Comparison of ENCODE assay signal across 8 cellular contexts in genomic region chr17:80361495-80362220, GRCh38. TPM values are rescaled to one million over a fixed set of nuclear protein-coding genes. Genes with fewer than 3 reads are reported as not detected.
DNase-seq lines count a peak whose midpoint lies in the region; ATAC-seq, FAIRE-seq and TF ChIP-seq lines count a peak whose summit lies in the region.

No MANE protein-coding gene starts in this region.

- peaks cover 17% of the 10 kb centered on the region for H3K36me3 Mint-ChIP-seq in IgD-negative memory B cell
- H3K36me3 Mint-ChIP-seq in astrocyte (ENCODE audit: low read depth, unreplicated experiment), result peaks cover 48% of the 10 kb centered on the region
- peaks cover 43% of the 10 kb centered on the region for H3K36me3 Mint-ChIP-seq in natural killer cell treated with Interleukin-12 subunit alpha and Interleukin-12 subunit beta and Interleukin-15 and Interleukin-18, amount 100 ng/mL, for 72 hours

- H3K9me3 Mint-ChIP-seq in IgD-negative memory B cell, result no peaks in the 10 kb centered on the region
- no peaks in the 10 kb centered on the region for H3K9me3 Mint-ChIP-seq in astrocyte (ENCODE audit: unreplicated experiment)
- no peaks in the 10 kb centered on the region for H3K9me3 Mint-ChIP-seq in natural killer cell treated with Interleukin-12 subunit alpha and Interleukin-12 subunit beta and Interleukin-15 and Interleukin-18, amount 100 ng/mL, for 72 hours

- H3K27me3 Mint-ChIP-seq in IgD-negative memory B cell (no peaks in the 10 kb centered on the region), astrocyte (ENCODE audit: low read depth, unreplicated experiment) (no peaks in the 10 kb centered on the region)
- no peaks in the 10 kb centered on the region for H3K27me3 Mint-ChIP-seq in natural killer cell treated with Interleukin-12 subunit alpha and Interleukin-12 subunit beta and Interleukin-15 and Interleukin-18, amount 100 ng/mL, for 72 hours

- H4K20me1 ChIP-seq in DND-41 (ENCODE audit: insufficient read depth, low read length) (no peaks in the 10 kb centered on the region; the same call in 1 of the 2 replicates), astrocyte (ENCODE audit: insufficient read depth, low read length) (no peaks in the 10 kb centered on the region)

- H3K4me1 Mint-ChIP-seq in IgD-negative memory B cell (no peaks in the 10 kb centered on the region), astrocyte (ENCODE audit: low read depth, unreplicated experiment) (no peaks in the 10 kb centered on the region)
- H3K4me1 Mint-ChIP-seq in natural killer cell treated with Interleukin-12 subunit alpha and Interleukin-12 subunit beta and Interleukin-15 and Interleukin-18, amount 100 ng/mL, for 72 hours (ENCODE audit: low read depth in 2 of 2), result peaks cover 4 to 10% of the 10 kb centered on the region in 2 donors

- FAIRE-seq in astrocyte (lab: Jason Lieb, UNC), result no peak

- TF ChIP-seq CTCF in DND-41 (IDR thresholded peaks at IDR 0.05; ENCODE audit: borderline replicate concordance, extremely low read depth, low read length, poor library complexity, severe bottlenecking), result peak; percentile 68
- TF ChIP-seq CTCF in astrocyte (IDR thresholded peaks at IDR 0.05; ENCODE audit: insufficient read depth, low read depth, low read length), result peak; percentile 16

- 0 out of 3 replicates have a peak, but pooled peaks have one; percentile 47 for ATAC-seq in DND-41 (ENCODE audit: insufficient read depth, low read depth)
- no peak for ATAC-seq in natural killer cell treated with Interleukin-12 subunit alpha and Interleukin-12 subunit beta and Interleukin-15 and Interleukin-18, amount 100 ng/mL, for 72 hours
- ATAC-seq in HG02678 (IDR thresholded peaks at IDR 0.05; ENCODE audit: unreplicated experiment), result no peak
- ATAC-seq in GM18873 (IDR thresholded peaks at IDR 0.05; ENCODE audit: low FRiP score, unreplicated experiment), result no peak
- ATAC-seq in HG02973 (IDR thresholded peaks at IDR 0.05; ENCODE audit: unreplicated experiment), result no peak

- H3K27ac Mint-ChIP-seq in IgD-negative memory B cell (peak overlapping the region in 2 of 3 donors; percentile 28 to 59), astrocyte (ENCODE audit: unreplicated experiment) (no peak overlapping the region)
- peak overlapping the region; percentile 25 to 48 for H3K27ac Mint-ChIP-seq in natural killer cell treated with Interleukin-12 subunit alpha and Interleukin-12 subunit beta and Interleukin-15 and Interleukin-18, amount 100 ng/mL, for 72 hours

- H3K36me3 ChIP-seq in DND-41 (ENCODE audit: insufficient read depth, low read length) (peaks cover 92% of the 10 kb centered on the region), astrocyte (ENCODE audit: insufficient read depth, low read length) (peaks cover 29% of the 10 kb centered on the region)

- H3K4me1 ChIP-seq in DND-41 (ENCODE audit: insufficient read depth, low read length), result no peaks in the 10 kb centered on the region
- no peaks in the 10 kb centered on the region for H3K4me1 ChIP-seq in astrocyte (ENCODE audit: insufficient read depth, low read length)

- H3K9me3 ChIP-seq in DND-41 (ENCODE audit: insufficient read depth, low read length, severe bottlenecking) (no peaks in the 10 kb centered on the region), astrocyte (ENCODE audit: insufficient read depth, low read depth, low read length) (no peaks in the 10 kb centered on the region)

- H2AFZ ChIP-seq in DND-41 (ENCODE audit: low read depth, low read length) (no peak overlapping the region), astrocyte (ENCODE audit: low read depth, low read length) (no peak overlapping the region)

- no peak overlapping the region for H3K9ac ChIP-seq in DND-41 (ENCODE audit: low read depth, low read length)
- no peak overlapping the region for H3K9ac ChIP-seq in astrocyte (ENCODE audit: low read length)

- H3K27me3 ChIP-seq in DND-41 (ENCODE audit: insufficient read depth, low read length, poor library complexity) (no peaks in the 10 kb centered on the region), astrocyte (ENCODE audit: insufficient read depth, low read length) (no peaks in the 10 kb centered on the region)

- no peak overlapping the region for H3K4me2 ChIP-seq in DND-41 (ENCODE audit: insufficient read depth, low read length)
- H3K4me2 ChIP-seq in astrocyte (ENCODE audit: low read length), result no peak overlapping the region

- DNase-seq in DND-41 (peak; percentile 38), astrocyte (ENCODE audit: low read depth) (no peak), NCI-H510A (lab: John Stamatoyannopoulos, UW) (no peak)
- peak; percentile 44 for DNase-seq in natural killer cell treated with Interleukin-12 subunit alpha and Interleukin-12 subunit beta and Interleukin-15 and Interleukin-18, amount 100 ng/mL, for 72 hours (ENCODE audit: low spot score)

- H3K4me3 ChIP-seq in DND-41 (ENCODE audit: low read depth in 1 of 2, low read length in 2 of 2) (no peak overlapping the region), astrocyte (ENCODE audit: insufficient read depth, low read depth, low read length) (no peak overlapping the region)

- H3K27ac ChIP-seq in DND-41 (ENCODE audit: low read length) (no peak overlapping the region), astrocyte (ENCODE audit: low read depth, low read length) (no peak overlapping the region)

- H3K4me3 Mint-ChIP-seq in IgD-negative memory B cell (no peak overlapping the region), astrocyte (ENCODE audit: unreplicated experiment) (no peak overlapping the region)
- no peak overlapping the region for H3K4me3 Mint-ChIP-seq in natural killer cell treated with Interleukin-12 subunit alpha and Interleukin-12 subunit beta and Interleukin-15 and Interleukin-18, amount 100 ng/mL, for 72 hours

- no peaks in the 10 kb centered on the region for H3K79me2 ChIP-seq in DND-41 (ENCODE audit: insufficient read depth, low read length)
- H3K79me2 ChIP-seq in astrocyte (ENCODE audit: insufficient read depth, low read length), result no peaks in the 10 kb centered on the region

RNA-seq across cellular contexts. Expression of gene ENDOV, which starts 53.3 kb away (rescaled TPM):
- polyA plus RNA-seq in IgD-negative memory B cell, result 11.6 TPM
- 20.7 and 30.8 TPM in 2 replicates for total RNA-seq in astrocyte
- total RNA-seq in natural killer cell treated with Interleukin-12 subunit alpha and Interleukin-12 subunit beta and Interleukin-15 and Interleukin-18, amount 100 ng/mL, for 72 hours, result 10 to 100 TPM; 14.0 to 15.2 TPM

Comparison
In these comparisons a context has a peak if more than half of its experiments do, and no peak if none do; other contexts are left out.
1. DNase-seq: peak in DND-41 (single experiment) and natural killer cell treated with Interleukin-12 subunit alpha and Interleukin-12 subunit beta and Interleukin-15 and Interleukin-18, amount 100 ng/mL, for 72 hours (single experiment); none in astrocyte (single experiment) and NCI-H510A (single experiment).